Comparison of ENCODE assay signal across 8 cellular contexts in the genomic region with DNA sequence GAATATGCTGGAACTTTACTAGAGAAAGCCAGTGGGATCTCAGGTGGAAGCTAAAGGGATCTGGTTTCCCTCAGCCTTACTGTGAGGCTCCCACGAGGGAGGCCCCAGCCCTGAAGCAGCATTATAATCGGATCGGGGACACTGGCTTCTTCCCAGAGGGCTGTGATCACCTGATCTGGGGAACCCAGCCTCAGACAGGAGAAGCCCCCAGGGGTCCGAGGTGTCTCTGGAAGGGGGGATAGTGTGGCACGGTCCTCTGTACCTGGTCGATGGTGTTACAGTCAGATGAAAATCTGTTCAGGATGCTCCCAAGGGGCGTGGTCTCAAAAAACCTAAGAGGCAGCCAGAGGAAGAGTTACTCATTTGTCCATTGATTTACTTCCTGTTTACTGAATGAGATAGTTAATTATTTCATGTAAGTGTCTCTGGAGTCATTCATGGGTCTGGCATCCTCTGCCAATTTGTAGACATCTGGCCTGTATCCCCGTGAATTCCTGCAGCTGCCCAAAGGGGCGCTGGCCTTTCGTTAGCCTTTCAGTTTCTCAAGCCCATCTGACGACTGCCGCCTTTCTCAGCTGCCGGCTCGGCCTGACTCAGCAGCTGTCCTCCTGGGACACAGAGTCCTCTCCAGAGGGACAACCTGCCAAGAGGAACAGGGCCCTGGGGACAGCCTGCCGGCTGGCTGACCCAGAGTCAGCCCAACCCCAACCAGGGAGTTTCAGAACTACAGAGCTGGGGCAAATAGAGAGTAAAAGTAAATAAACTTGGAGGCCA. TPM values are rescaled to one million over a fixed set of nuclear protein-coding genes. Genes with fewer than 3 reads are reported as not detected.
A peak's percentile ranks its signal among the peaks of the same experiment; 100 is the strongest.
DNase-seq lines count a peak whose midpoint lies in the region; ATAC-seq and TF ChIP-seq lines count a peak whose summit lies in the region.

No MANE protein-coding gene starts in this region.

- H3K9me3 Mint-ChIP-seq in MCF 10A (ENCODE audit: unreplicated experiment) = no peaks in the 10 kb centered on the region
- H3K9me3 Mint-ChIP-seq in activated CD8-positive, alpha-beta T cell treated with anti-CD3 and anti-CD28 coated beads, Interleukin-2, amount 10 ng/mL, durations not matched to agents 7 days and 5 days (ENCODE audit: insufficient read depth) = no peaks in the 10 kb centered on the region
- H3K9me3 Mint-ChIP-seq in activated CD4-positive, alpha-beta memory T cell treated with anti-CD3 and anti-CD28 coated beads for 36 hours = no peaks in the 10 kb centered on the region

- no peaks in the 10 kb centered on the region for H3K27me3 ChIP-seq in right lobe of liver

- H3K27me3 Mint-ChIP-seq in MCF 10A (ENCODE audit: insufficient read depth, unreplicated experiment) = peaks cover under 1% of the 10 kb centered on the region
- H3K27me3 Mint-ChIP-seq in activated CD8-positive, alpha-beta T cell treated with anti-CD3 and anti-CD28 coated beads, Interleukin-2, amount 10 ng/mL, durations not matched to agents 7 days and 5 days (ENCODE audit: low read depth) = no peaks in the 10 kb centered on the region
- H3K27me3 Mint-ChIP-seq in activated CD4-positive, alpha-beta memory T cell treated with anti-CD3 and anti-CD28 coated beads for 36 hours = no peaks in the 10 kb centered on the region

- H3K4me1 ChIP-seq in right lobe of liver = peaks cover 0 to 20% (median 7%) of the 10 kb centered on the region in 4 donors

- no peak overlapping the region for H3K4me3 Mint-ChIP-seq in MCF 10A (ENCODE audit: unreplicated experiment)
- no peak overlapping the region for H3K4me3 Mint-ChIP-seq in activated CD8-positive, alpha-beta T cell treated with anti-CD3 and anti-CD28 coated beads, Interleukin-2, amount 10 ng/mL, durations not matched to agents 7 days and 5 days
- no peak overlapping the region for H3K4me3 Mint-ChIP-seq in activated CD4-positive, alpha-beta memory T cell treated with anti-CD3 and anti-CD28 coated beads for 36 hours

- ATAC-seq in right lobe of liver (peak; percentile 97 to 99 (median 98)), GM19351 (IDR thresholded peaks at IDR 0.05; ENCODE audit: unreplicated experiment) (no peak)
- ATAC-seq in activated CD8-positive, alpha-beta T cell treated with anti-CD3 and anti-CD28 coated beads, Interleukin-2, amount 10 ng/mL, durations not matched to agents 7 days and 5 days = no peak

- WGBS in right lobe of liver (ENCODE audit: insufficient coverage, low coverage, low lambda C conversion rate, missing lambda C conversion rate) = 10% methylated on average over 8 of the region's 15 CpGs

- no peak for TF ChIP-seq CTCF in MCF 10A (IDR thresholded peaks at IDR 0.05; ENCODE audit: unreplicated experiment)
- TF ChIP-seq CTCF in right lobe of liver (IDR thresholded peaks at IDR 0.05) = peak; percentile 31 to 38 (median 34)

- POLR2A ChIA-PET in MCF 10A (lab: Yijun Ruan, JAX) = interaction anchor here (0.9 kb wide), 1 partner anchor 15 kb away, joined by 3 read pairs; no protein-coding TSS in a partner anchor
- POLR2A ChIA-PET in activated CD8-positive, alpha-beta T cell treated with anti-CD3 and anti-CD28 coated beads, Interleukin-2, amount 10 ng/mL, durations not matched to agents 7 days and 5 days (lab: Charles Lee) = no interaction called here
- POLR2A ChIA-PET in activated CD4-positive, alpha-beta memory T cell treated with anti-CD3 and anti-CD28 coated beads for 36 hours (lab: Charles Lee) = no interaction called here

- CTCF ChIA-PET in MCF 10A (lab: Yijun Ruan, JAX) = interaction anchor here (0.6 to 1.8 kb wide), 4 partner anchors 21 to 175 kb away, joined by 3 to 6 read pairs (median 3); no protein-coding TSS in a partner anchor
- CTCF ChIA-PET in activated CD8-positive, alpha-beta T cell treated with anti-CD3 and anti-CD28 coated beads, Interleukin-2, amount 10 ng/mL, durations not matched to agents 7 days and 5 days (lab: Charles Lee) = no interaction called here
- CTCF ChIA-PET in activated CD4-positive, alpha-beta memory T cell treated with anti-CD3 and anti-CD28 coated beads for 36 hours (lab: Charles Lee) = interaction anchor here (0.9 kb wide), 1 partner anchor 573 kb away, joined by 3 read pairs; no protein-coding TSS in a partner anchor

- no peaks in the 10 kb centered on the region for H3K36me3 ChIP-seq in right lobe of liver

- no peaks in the 10 kb centered on the region for H3K36me3 Mint-ChIP-seq in MCF 10A (ENCODE audit: insufficient read depth, unreplicated experiment)
- H3K36me3 Mint-ChIP-seq in activated CD8-positive, alpha-beta T cell treated with anti-CD3 and anti-CD28 coated beads, Interleukin-2, amount 10 ng/mL, durations not matched to agents 7 days and 5 days (ENCODE audit: low read depth) = no peaks in the 10 kb centered on the region
- H3K36me3 Mint-ChIP-seq in activated CD4-positive, alpha-beta memory T cell treated with anti-CD3 and anti-CD28 coated beads for 36 hours = no peaks in the 10 kb centered on the region

- intact Hi-C loops in MCF 10A (cut with micrococcal nuclease) (no loop called here), right lobe of liver (cut with DNase I) (no loop called here)
- intact Hi-C loops in activated CD4-positive, alpha-beta memory T cell treated with anti-CD3 and anti-CD28 coated beads for 36 hours (cut with micrococcal nuclease) = no loop called here

- H3K4me3 ChIP-seq in right lobe of liver = no peak overlapping the region

- no peaks in the 10 kb centered on the region for H3K4me1 Mint-ChIP-seq in MCF 10A (ENCODE audit: insufficient read depth, unreplicated experiment)
- peaks cover 20% of the 10 kb centered on the region for H3K4me1 Mint-ChIP-seq in activated CD8-positive, alpha-beta T cell treated with anti-CD3 and anti-CD28 coated beads, Interleukin-2, amount 10 ng/mL, durations not matched to agents 7 days and 5 days (ENCODE audit: low read depth)
- no peaks in the 10 kb centered on the region for H3K4me1 Mint-ChIP-seq in activated CD4-positive, alpha-beta memory T cell treated with anti-CD3 and anti-CD28 coated beads for 36 hours (ENCODE audit: low read depth)

- peak; percentile 20 for TF ChIP-seq POLR2A in right lobe of liver (IDR thresholded peaks at IDR 0.05)

- in situ Hi-C loops in KBM-7 (cut with MboI; ENCODE audit: low pct_unique_long_range_greater_than_20kb, low sequenced_read_pairs) = no loop called here

- peak overlapping the region; percentile 34 to 77 (median 72) for H3K27ac ChIP-seq in right lobe of liver

- peak; percentile 90 for DNase-seq in DMS53 (lab: John Stamatoyannopoulos, UW)
- peak; percentile 33 for DNase-seq in HuH-7.5 (ENCODE audit: low spot score)
- DNase-seq in MCF 10A (ENCODE audit: unreplicated experiment) = peak; percentile 64
- DNase-seq in right lobe of liver = peak; percentile 91 to 96 (median 94)
- no peak for DNase-seq in activated CD8-positive, alpha-beta T cell treated with anti-CD3 and anti-CD28 coated beads, Interleukin-2, amount 10 ng/mL, durations not matched to agents 7 days and 5 days
- DNase-seq in KBM-7 = no peak
- DNase-seq in activated CD4-positive, alpha-beta memory T cell treated with anti-CD3 and anti-CD28 coated beads for 36 hours = no peak

- H3K9me3 ChIP-seq in right lobe of liver = no peaks in the 10 kb centered on the region

- no TSS peak for BruUV-seq in MCF 10A (replicated peaks; lab: Mats Ljungman, UMichigan)

- peak overlapping the region; percentile 27 for H3K27ac Mint-ChIP-seq in MCF 10A (ENCODE audit: low read depth, unreplicated experiment)
- H3K27ac Mint-ChIP-seq in activated CD8-positive, alpha-beta T cell treated with anti-CD3 and anti-CD28 coated beads, Interleukin-2, amount 10 ng/mL, durations not matched to agents 7 days and 5 days = no peak overlapping the region
- no peak overlapping the region for H3K27ac Mint-ChIP-seq in activated CD4-positive, alpha-beta memory T cell treated with anti-CD3 and anti-CD28 coated beads for 36 hours

RNA-seq across cellular contexts. Expression of a gene that starts 17.0 kb away (rescaled TPM):
- total RNA-seq in MCF 10A (2022) = 0.54 TPM in 1 of 2 replicates, not detected in the other
- total RNA-seq in right lobe of liver = 1 to 10 TPM in 5 of 6 experiments, under 1 TPM in 1; 0.93 to 3.7 (median 2.0) TPM
- total RNA-seq in activated CD8-positive, alpha-beta T cell treated with anti-CD3 and anti-CD28 coated beads, Interleukin-2, amount 10 ng/mL, durations not matched to agents 7 days and 5 days = 1 to 10 TPM; 4.2 to 5.7 TPM
- total RNA-seq in activated CD4-positive, alpha-beta memory T cell treated with anti-CD3 and anti-CD28 coated beads for 36 hours = under 1 TPM; 0.10 to 0.57 TPM

RNA-seq across cellular contexts. Expression of a gene that starts 53.8 kb away (rescaled TPM):
- total RNA-seq in MCF 10A (2022) (13.6 and 14.2 TPM in 2 replicates), right lobe of liver (1 to 10 TPM in 3 of 6 experiments, under 1 TPM in 3; 0.15 to 3.2 (median 1.0) TPM)
- total RNA-seq in activated CD8-positive, alpha-beta T cell treated with anti-CD3 and anti-CD28 coated beads, Interleukin-2, amount 10 ng/mL, durations not matched to agents 7 days and 5 days = 1 to 10 TPM; 1.5 to 1.9 TPM
- total RNA-seq in activated CD4-positive, alpha-beta memory T cell treated with anti-CD3 and anti-CD28 coated beads for 36 hours = under 1 TPM; 0.69 to 0.82 TPM

Comparison
In these comparisons a context has a peak if more than half of its experiments do, and no peak if none do; other contexts are left out.
1. DNase-seq: peak in DMS53 (single experiment), HuH-7.5 (single experiment), MCF 10A (single experiment) and right lobe of liver (3 of 3); none in activated CD8-positive, alpha-beta T cell treated with anti-CD3 and anti-CD28 coated beads, Interleukin-2, amount 10 ng/mL, durations not matched to agents 7 days and 5 days (single experiment), KBM-7 (single experiment) and activated CD4-positive, alpha-beta memory T cell treated with anti-CD3 and anti-CD28 coated beads for 36 hours (single experiment).
2. ATAC-seq: peak in right lobe of liver (4 of 4); none in activated CD8-positive, alpha-beta T cell treated with anti-CD3 and anti-CD28 coated beads, Interleukin-2, amount 10 ng/mL, durations not matched to agents 7 days and 5 days (single experiment) and GM19351 (single experiment).